ENCODE assay signal across 8 cellular contexts in genomic region chr1:150979007-150979722, GRCh38. TPM values are rescaled to one million over a fixed set of nuclear protein-coding genes. Genes with fewer than 3 reads are reported as not detected.
A peak's percentile ranks its signal among the peaks of the same experiment; 100 is the strongest.
DNase-seq lines count a peak whose midpoint lies in the region; TF ChIP-seq lines count a peak whose summit lies in the region.

No MANE protein-coding gene starts in this region.

- H3K79me2 ChIP-seq in OCI-LY3 (ENCODE audit: low read length): peaks cover 21% of the 10 kb centered on the region

- H3K4me2 ChIP-seq in OCI-LY3 (ENCODE audit: low read length): peak overlapping the region; percentile 88

- WGBS in HUES64: 56% methylated on average over 19 of the region's 19 CpGs

- DNase-seq in NCI-H1436 (lab: John Stamatoyannopoulos, UW) (peak; percentile 83), NCI-H1436 treated with DMSO at 0.1 percent for 48 hours (lab: John Stamatoyannopoulos, UW) (no peak), epithelial cell of proximal tubule (ENCODE audit: low read depth) (no peak), myocyte (ENCODE audit: low read depth) (peak; percentile 95)
- peak; percentile 91 for DNase-seq in activated CD8-positive, alpha-beta memory T cell treated with anti-CD3 and anti-CD28 coated beads, Interleukin-2, amount 50 U/mL, for 4 hours
- peak; percentile 94 for DNase-seq in stimulated activated CD8-positive, alpha-beta memory T cell treated with anti-CD3 and anti-CD28 coated beads, Interleukin-4, amount 100 ng/mL, for 48 hours

- peak overlapping the region; percentile 12; the same call in 1 of the 2 replicates for H3K4me3 ChIP-seq in HUES64 (ENCODE audit: low read length)
- peak overlapping the region; percentile 71 for H3K4me3 ChIP-seq in OCI-LY3 (ENCODE audit: low read length)
- H3K4me3 ChIP-seq in epithelial cell of proximal tubule (ENCODE audit: low read depth, low read length): peak overlapping the region; percentile 26

- H3K27me3 ChIP-seq in HUES64 (ENCODE audit: insufficient read depth, low read length) (no peaks in the 10 kb centered on the region), OCI-LY3 (ENCODE audit: low read depth, low read length) (no peaks in the 10 kb centered on the region)

- peak overlapping the region; percentile 94 for H2AFZ ChIP-seq in OCI-LY3 (ENCODE audit: low read depth, low read length)

- H3K9ac ChIP-seq in HUES64 (ENCODE audit: low read depth, low read length): no peak overlapping the region
- peak overlapping the region; percentile 69 for H3K9ac ChIP-seq in OCI-LY3 (ENCODE audit: low read length)

- no peaks in the 10 kb centered on the region for H3K9me3 ChIP-seq in HUES64 (ENCODE audit: insufficient read depth, low read depth, low read length)
- no peaks in the 10 kb centered on the region for H3K9me3 ChIP-seq in OCI-LY3 (ENCODE audit: insufficient read depth, low read length)

- H3K36me3 ChIP-seq in HUES64 (ENCODE audit: insufficient read depth, low read length) (no peaks in the 10 kb centered on the region), OCI-LY3 (replicated peaks; ENCODE audit: low read depth, low read length) (no peaks in the 10 kb centered on the region)

- H3K27ac ChIP-seq in HUES64 (ENCODE audit: low read depth, low read length) (peak overlapping the region; percentile 15; the same call in 1 of the 2 replicates), OCI-LY3 (ENCODE audit: low read length) (peak overlapping the region; percentile 17)

- TF ChIP-seq CTCF in OCI-LY3 (IDR thresholded peaks at IDR 0.05; ENCODE audit: low read depth, low read length) (peak; percentile 100), epithelial cell of proximal tubule (conservative IDR thresholded peaks at IDR 0.05; ENCODE audit: low read depth, low read length) (peak; percentile 100)

- H3K4me1 ChIP-seq in HUES64 (ENCODE audit: insufficient read depth, low read length) (peaks cover 47% of the 10 kb centered on the region), OCI-LY3 (ENCODE audit: low read length) (peaks cover 35% of the 10 kb centered on the region)

- H4K20me1 ChIP-seq in OCI-LY3 (ENCODE audit: insufficient read depth, low read length): no peaks in the 10 kb centered on the region

RNA-seq across cellular contexts. Expression of gene ANXA9, which starts 2.9 kb away (rescaled TPM):
- polyA plus RNA-seq in HUES64 (2013, experiment 1 of 2): 0.75 TPM
- 0.57 TPM for polyA plus RNA-seq in HUES64 (2013, experiment 2 of 2)
- 0.12 and 1.2 TPM in 2 replicates for total RNA-seq in epithelial cell of proximal tubule
- total RNA-seq in myocyte: not detected in 2 replicates
- polyA plus RNA-seq in myocyte (2012): 1.1 TPM

RNA-seq across cellular contexts. Expression of gene CERS2, which starts 4.5 kb away (rescaled TPM):
- polyA plus RNA-seq in HUES64 (2013, experiment 1 of 2): 118 TPM
- 116 TPM for polyA plus RNA-seq in HUES64 (2013, experiment 2 of 2)
- 96.1 and 165 TPM in 2 replicates for total RNA-seq in epithelial cell of proximal tubule
- total RNA-seq in myocyte: 55.2 and 58.3 TPM in 2 replicates
- 133 TPM for polyA plus RNA-seq in myocyte (2012)

RNA-seq across cellular contexts. Expression of gene MINDY1, which starts 27.5 kb away (rescaled TPM):
- 5.3 TPM for polyA plus RNA-seq in HUES64 (2013, experiment 1 of 2)
- polyA plus RNA-seq in HUES64 (2013, experiment 2 of 2): 7.8 TPM
- total RNA-seq in epithelial cell of proximal tubule: 13.0 and 14.6 TPM in 2 replicates
- total RNA-seq in myocyte: 23.6 and 39.6 TPM in 2 replicates
- 13.9 TPM for polyA plus RNA-seq in myocyte (2012)

RNA-seq across cellular contexts. Expression of gene PRUNE1, which starts 29.1 kb away (rescaled TPM):
- polyA plus RNA-seq in HUES64 (2013, experiment 1 of 2): 20.7 TPM
- polyA plus RNA-seq in HUES64 (2013, experiment 2 of 2): 24.7 TPM
- 14.8 and 15.2 TPM in 2 replicates for total RNA-seq in epithelial cell of proximal tubule
- total RNA-seq in myocyte: 25.9 and 47.5 TPM in 2 replicates
- 28.7 TPM for polyA plus RNA-seq in myocyte (2012)

RNA-seq across cellular contexts. Expression of gene SETDB1, which starts 53.0 kb away (rescaled TPM):
- polyA plus RNA-seq in HUES64 (2013, experiment 1 of 2): 28.2 TPM
- 32.1 TPM for polyA plus RNA-seq in HUES64 (2013, experiment 2 of 2)
- total RNA-seq in epithelial cell of proximal tubule (20.6 and 26.4 TPM in 2 replicates), myocyte (42.9 and 48.3 TPM in 2 replicates)
- 30.8 TPM for polyA plus RNA-seq in myocyte (2012)

Comparison
In these comparisons a context has a peak if more than half of its experiments do, and no peak if none do; other contexts are left out.
1. DNase-seq: peak in NCI-H1436 (single experiment), activated CD8-positive, alpha-beta memory T cell treated with anti-CD3 and anti-CD28 coated beads, Interleukin-2, amount 50 U/mL, for 4 hours (single experiment), myocyte (single experiment) and stimulated activated CD8-positive, alpha-beta memory T cell treated with anti-CD3 and anti-CD28 coated beads, Interleukin-4, amount 100 ng/mL, for 48 hours (single experiment); none in NCI-H1436 treated with DMSO at 0.1 percent for 48 hours (single experiment) and epithelial cell of proximal tubule (single experiment).
2. H3K4me3 ChIP-seq: peak in every context shown above with its lines; median percentile 71 in OCI-LY3; 26 in epithelial cell of proximal tubule; 12 in HUES64.